1 cellular context compared by ENCODE assay signal in genomic region chr21:26125433-26126167, GRCh38.
TF ChIP-seq lines count a peak whose summit lies in the region.

No MANE protein-coding gene starts in this region.

TF ChIP-seq in WTC11, 78 proteins besides CTCF, POLR2A, EP300 and RAD21 (continued from another document):
- TF ChIP-seq, protein P1, sequence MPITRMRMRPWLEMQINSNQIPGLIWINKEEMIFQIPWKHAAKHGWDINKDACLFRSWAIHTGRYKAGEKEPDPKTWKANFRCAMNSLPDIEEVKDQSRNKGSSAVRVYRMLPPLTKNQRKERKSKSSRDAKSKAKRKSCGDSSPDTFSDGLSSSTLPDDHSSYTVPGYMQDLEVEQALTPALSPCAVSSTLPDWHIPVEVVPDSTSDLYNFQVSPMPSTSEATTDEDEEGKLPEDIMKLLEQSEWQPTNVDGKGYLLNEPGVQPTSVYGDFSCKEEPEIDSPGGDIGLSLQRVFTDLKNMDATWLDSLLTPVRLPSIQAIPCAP (CRISPR knock-in tag; IDR thresholded peaks at IDR 0.05): no peak
